ENCODE assay signal across 3 cellular contexts in genomic region chr4:5001641-5002040, GRCh38. TPM values are rescaled to one million over a fixed set of nuclear protein-coding genes. Genes with fewer than 3 reads are reported as not detected.
"Had no signal": no experiment of that assay in that cellular context is flagged by ENCODE, and none has a peak within 500 bp of the region (broad histone marks: within the 10 kb centered on the region; RNA-seq: fewer than 3 reads in every experiment).

No MANE protein-coding gene starts in this region.

RNA-seq across cellular contexts. Expression of gene CYTL1, which starts 17.6 kb away (rescaled TPM):
- total RNA-seq: GM23248, HepG2, HFFc6 had no signal

RNA-seq across cellular contexts. Expression of gene STK32B, which starts 49.6 kb away (rescaled TPM):
- total RNA-seq: HepG2 had no signal
